In the genomic region with DNA sequence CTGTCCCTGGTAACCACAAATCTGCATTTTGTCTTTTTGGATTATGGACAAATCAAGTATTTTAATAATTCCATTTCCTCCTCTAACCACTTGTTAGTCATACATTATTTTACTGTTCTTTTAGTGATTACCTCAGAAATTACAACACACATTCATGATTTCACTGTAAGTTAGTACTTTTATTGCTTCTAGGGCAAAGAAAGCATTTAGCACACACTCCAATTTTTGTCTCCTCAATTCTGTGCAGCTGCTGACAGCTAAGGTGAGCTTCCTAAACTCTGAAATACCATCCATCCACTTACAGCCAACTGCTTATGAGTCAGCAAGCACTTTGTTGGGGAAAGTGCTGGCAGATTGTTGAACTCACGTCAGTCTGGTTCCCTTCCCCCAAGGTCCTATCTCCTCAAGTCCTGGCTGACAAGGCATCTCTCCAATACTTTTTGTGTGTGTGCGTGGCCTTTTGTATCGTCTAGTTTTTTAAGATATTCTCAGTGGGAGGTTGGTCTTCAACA, we compare ENCODE assay signal across 3 cellular contexts.
TF ChIP-seq lines count a peak whose summit lies in the region.

No MANE protein-coding gene starts in this region.

TF ChIP-seq in IMR-90, 13 proteins besides CTCF, POLR2A, EP300 and RAD21:
- TF ChIP-seq CEBPB (IDR thresholded peaks at IDR 0.05; ENCODE audit: low read depth, low read length) = peak; percentile 32; the same call in 1 of the 2 replicates
- 0 out of 2 replicates have a peak, but pooled peaks have one; percentile 14 for TF ChIP-seq FOS (IDR thresholded peaks at IDR 0.05; ENCODE audit: low read depth, low read length)
- no peak for TF ChIP-seq MXI1 (IDR thresholded peaks at IDR 0.05; ENCODE audit: borderline replicate concordance, low read depth, low read length)

TF ChIP-seq in K562, 482 proteins besides CTCF, POLR2A, EP300 and RAD21 (continues in another document):
- TF ChIP-seq MAFK (IDR thresholded peaks at IDR 0.05; ENCODE audit: low read length) = peak; percentile 50
- TF ChIP-seq FOXJ2 (tag; IDR thresholded peaks at IDR 0.05) = no peak
- TF ChIP-seq, protein P1, sequence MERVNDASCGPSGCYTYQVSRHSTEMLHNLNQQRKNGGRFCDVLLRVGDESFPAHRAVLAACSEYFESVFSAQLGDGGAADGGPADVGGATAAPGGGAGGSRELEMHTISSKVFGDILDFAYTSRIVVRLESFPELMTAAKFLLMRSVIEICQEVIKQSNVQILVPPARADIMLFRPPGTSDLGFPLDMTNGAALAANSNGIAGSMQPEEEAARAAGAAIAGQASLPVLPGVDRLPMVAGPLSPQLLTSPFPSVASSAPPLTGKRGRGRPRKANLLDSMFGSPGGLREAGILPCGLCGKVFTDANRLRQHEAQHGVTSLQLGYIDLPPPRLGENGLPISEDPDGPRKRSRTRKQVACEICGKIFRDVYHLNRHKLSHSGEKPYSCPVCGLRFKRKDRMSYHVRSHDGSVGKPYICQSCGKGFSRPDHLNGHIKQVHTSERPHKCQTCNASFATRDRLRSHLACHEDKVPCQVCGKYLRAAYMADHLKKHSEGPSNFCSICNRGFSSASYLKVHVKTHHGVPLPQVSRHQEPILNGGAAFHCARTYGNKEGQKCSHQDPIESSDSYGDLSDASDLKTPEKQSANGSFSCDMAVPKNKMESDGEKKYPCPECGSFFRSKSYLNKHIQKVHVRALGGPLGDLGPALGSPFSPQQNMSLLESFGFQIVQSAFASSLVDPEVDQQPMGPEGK (CRISPR knock-in tag; IDR thresholded peaks at IDR 0.05; ENCODE audit: borderline replicate concordance) = no peak
- TF ChIP-seq ZNF133 (CRISPR knock-in tag; IDR thresholded peaks at IDR 0.05) = no peak
- TF ChIP-seq SIN3A (IDR thresholded peaks at IDR 0.05; ENCODE audit: borderline replicate concordance in 2 of 2, control insufficient read depth in 1 of 2, low read depth in 2 of 2, low read length in 2 of 2) = no peak
- no peak for TF ChIP-seq ZNF143 (CRISPR knock-in tag; IDR thresholded peaks at IDR 0.05)
- TF ChIP-seq ZNF408 (CRISPR knock-in tag; IDR thresholded peaks at IDR 0.05; ENCODE audit: low read depth) = no peak
- TF ChIP-seq PHF21A (IDR thresholded peaks at IDR 0.05; ENCODE audit: borderline replicate concordance, low read depth) = no peak
- no peak for TF ChIP-seq BMI1 (IDR thresholded peaks at IDR 0.05; ENCODE audit: low read length)
- TF ChIP-seq RCOR1 (IDR thresholded peaks at IDR 0.05; ENCODE audit: borderline replicate concordance in 1 of 2, low read depth in 2 of 2, low read length in 2 of 2) = peak in 1 of 2 experiments; percentile 43; a peak in 1 of 4 replicates
- no peak for TF ChIP-seq CC2D1A (IDR thresholded peaks at IDR 0.05)
- TF ChIP-seq, protein P2, sequence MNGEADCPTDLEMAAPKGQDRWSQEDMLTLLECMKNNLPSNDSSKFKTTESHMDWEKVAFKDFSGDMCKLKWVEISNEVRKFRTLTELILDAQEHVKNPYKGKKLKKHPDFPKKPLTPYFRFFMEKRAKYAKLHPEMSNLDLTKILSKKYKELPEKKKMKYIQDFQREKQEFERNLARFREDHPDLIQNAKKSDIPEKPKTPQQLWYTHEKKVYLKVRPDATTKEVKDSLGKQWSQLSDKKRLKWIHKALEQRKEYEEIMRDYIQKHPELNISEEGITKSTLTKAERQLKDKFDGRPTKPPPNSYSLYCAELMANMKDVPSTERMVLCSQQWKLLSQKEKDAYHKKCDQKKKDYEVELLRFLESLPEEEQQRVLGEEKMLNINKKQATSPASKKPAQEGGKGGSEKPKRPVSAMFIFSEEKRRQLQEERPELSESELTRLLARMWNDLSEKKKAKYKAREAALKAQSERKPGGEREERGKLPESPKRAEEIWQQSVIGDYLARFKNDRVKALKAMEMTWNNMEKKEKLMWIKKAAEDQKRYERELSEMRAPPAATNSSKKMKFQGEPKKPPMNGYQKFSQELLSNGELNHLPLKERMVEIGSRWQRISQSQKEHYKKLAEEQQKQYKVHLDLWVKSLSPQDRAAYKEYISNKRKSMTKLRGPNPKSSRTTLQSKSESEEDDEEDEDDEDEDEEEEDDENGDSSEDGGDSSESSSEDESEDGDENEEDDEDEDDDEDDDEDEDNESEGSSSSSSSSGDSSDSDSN (IDR thresholded peaks at IDR 0.05; ENCODE audit: borderline replicate concordance in 1 of 2, low read depth in 2 of 2, low read length in 2 of 2) = 0 out of 4 replicates have a peak, but pooled peaks of 1 of the 2 experiments have one; percentile 23
- no peak for TF ChIP-seq NFIX (CRISPR knock-in tag; IDR thresholded peaks at IDR 0.05; ENCODE audit: low read depth)
- TF ChIP-seq ATF1 (CRISPR knock-in tag; IDR thresholded peaks at IDR 0.05) = no peak
- TF ChIP-seq ATF1 (tag; IDR thresholded peaks at IDR 0.05) = peak; percentile 76; the same call in 1 of the 2 replicates
- no peak for TF ChIP-seq ZKSCAN8 (CRISPR knock-in tag; IDR thresholded peaks at IDR 0.05)
- TF ChIP-seq RBM39 (optimal IDR thresholded peaks at IDR 0.05; ENCODE audit: low read depth, low read length) = no peak
- no peak for TF ChIP-seq PTBP1 (IDR thresholded peaks at IDR 0.05; ENCODE audit: low read depth, low read length)
- TF ChIP-seq NFE2 (IDR thresholded peaks at IDR 0.05; ENCODE audit: low read depth) = peak; percentile 78
- no peak for TF ChIP-seq TAF15 (IDR thresholded peaks at IDR 0.05; ENCODE audit: low read depth, low read length)
- no peak for TF ChIP-seq POLR2H (tag; IDR thresholded peaks at IDR 0.05; ENCODE audit: low read depth)
- peak; percentile 55; the same call in 1 of the 2 replicates for TF ChIP-seq CTBP1 (IDR thresholded peaks at IDR 0.05; ENCODE audit: borderline replicate concordance)
- TF ChIP-seq LEF1 (IDR thresholded peaks at IDR 0.05) = 0 out of 2 replicates have a peak, but pooled peaks have one; percentile 41
- no peak for TF ChIP-seq NR2C1 (IDR thresholded peaks at IDR 0.05)
- TF ChIP-seq NR2C1 (tag; IDR thresholded peaks at IDR 0.05) = no peak
- no peak for TF ChIP-seq ZNF583 (CRISPR knock-in tag; IDR thresholded peaks at IDR 0.05)
- 0 out of 2 replicates have a peak, but pooled peaks have one; percentile 79 for TF ChIP-seq BACH1 (tag; IDR thresholded peaks at IDR 0.05)
- TF ChIP-seq, protein P3, sequence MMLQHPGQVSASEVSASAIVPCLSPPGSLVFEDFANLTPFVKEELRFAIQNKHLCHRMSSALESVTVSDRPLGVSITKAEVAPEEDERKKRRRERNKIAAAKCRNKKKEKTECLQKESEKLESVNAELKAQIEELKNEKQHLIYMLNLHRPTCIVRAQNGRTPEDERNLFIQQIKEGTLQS (IDR thresholded peaks at IDR 0.05) = peak; percentile 79
- TF ChIP-seq, protein P3 (CRISPR knock-in tag; conservative IDR thresholded peaks at IDR 0.05) = no peak
- TF ChIP-seq, protein P4, sequence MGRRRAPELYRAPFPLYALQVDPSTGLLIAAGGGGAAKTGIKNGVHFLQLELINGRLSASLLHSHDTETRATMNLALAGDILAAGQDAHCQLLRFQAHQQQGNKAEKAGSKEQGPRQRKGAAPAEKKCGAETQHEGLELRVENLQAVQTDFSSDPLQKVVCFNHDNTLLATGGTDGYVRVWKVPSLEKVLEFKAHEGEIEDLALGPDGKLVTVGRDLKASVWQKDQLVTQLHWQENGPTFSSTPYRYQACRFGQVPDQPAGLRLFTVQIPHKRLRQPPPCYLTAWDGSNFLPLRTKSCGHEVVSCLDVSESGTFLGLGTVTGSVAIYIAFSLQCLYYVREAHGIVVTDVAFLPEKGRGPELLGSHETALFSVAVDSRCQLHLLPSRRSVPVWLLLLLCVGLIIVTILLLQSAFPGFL (CRISPR knock-in tag; IDR thresholded peaks at IDR 0.05) = no peak
- TF ChIP-seq BCL6 (CRISPR knock-in tag; IDR thresholded peaks at IDR 0.05) = no peak

TF ChIP-seq in HepG2, 621 proteins besides CTCF, POLR2A, EP300 and RAD21:
- TF ChIP-seq SRSF1 (optimal IDR thresholded peaks at IDR 0.05; ENCODE audit: low read depth, low read length) (no peak), KAT7 (CRISPR knock-in tag; IDR thresholded peaks at IDR 0.05; ENCODE audit: borderline replicate concordance) (no peak), IKZF4 (CRISPR knock-in tag; IDR thresholded peaks at IDR 0.05; ENCODE audit: borderline replicate concordance, low read depth, not compliant biosample characterization) (no peak), ZNF556 (CRISPR knock-in tag; IDR thresholded peaks at IDR 0.05; ENCODE audit: borderline replicate concordance) (no peak), YY1 (IDR thresholded peaks at IDR 0.05; ENCODE audit: insufficient read depth, insufficient replicate concordance, low read depth, low read length) (no peak), ZC3H4 (CRISPR knock-in tag; IDR thresholded peaks at IDR 0.05; ENCODE audit: borderline replicate concordance) (no peak)
- TF ChIP-seq, protein P5, sequence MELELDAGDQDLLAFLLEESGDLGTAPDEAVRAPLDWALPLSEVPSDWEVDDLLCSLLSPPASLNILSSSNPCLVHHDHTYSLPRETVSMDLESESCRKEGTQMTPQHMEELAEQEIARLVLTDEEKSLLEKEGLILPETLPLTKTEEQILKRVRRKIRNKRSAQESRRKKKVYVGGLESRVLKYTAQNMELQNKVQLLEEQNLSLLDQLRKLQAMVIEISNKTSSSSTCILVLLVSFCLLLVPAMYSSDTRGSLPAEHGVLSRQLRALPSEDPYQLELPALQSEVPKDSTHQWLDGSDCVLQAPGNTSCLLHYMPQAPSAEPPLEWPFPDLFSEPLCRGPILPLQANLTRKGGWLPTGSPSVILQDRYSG (CRISPR knock-in tag; IDR thresholded peaks at IDR 0.05) = no peak
- TF ChIP-seq, protein P6, sequence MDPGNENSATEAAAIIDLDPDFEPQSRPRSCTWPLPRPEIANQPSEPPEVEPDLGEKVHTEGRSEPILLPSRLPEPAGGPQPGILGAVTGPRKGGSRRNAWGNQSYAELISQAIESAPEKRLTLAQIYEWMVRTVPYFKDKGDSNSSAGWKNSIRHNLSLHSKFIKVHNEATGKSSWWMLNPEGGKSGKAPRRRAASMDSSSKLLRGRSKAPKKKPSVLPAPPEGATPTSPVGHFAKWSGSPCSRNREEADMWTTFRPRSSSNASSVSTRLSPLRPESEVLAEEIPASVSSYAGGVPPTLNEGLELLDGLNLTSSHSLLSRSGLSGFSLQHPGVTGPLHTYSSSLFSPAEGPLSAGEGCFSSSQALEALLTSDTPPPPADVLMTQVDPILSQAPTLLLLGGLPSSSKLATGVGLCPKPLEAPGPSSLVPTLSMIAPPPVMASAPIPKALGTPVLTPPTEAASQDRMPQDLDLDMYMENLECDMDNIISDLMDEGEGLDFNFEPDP (CRISPR knock-in tag; conservative IDR thresholded peaks at IDR 0.05) = no peak
- TF ChIP-seq, protein P7, sequence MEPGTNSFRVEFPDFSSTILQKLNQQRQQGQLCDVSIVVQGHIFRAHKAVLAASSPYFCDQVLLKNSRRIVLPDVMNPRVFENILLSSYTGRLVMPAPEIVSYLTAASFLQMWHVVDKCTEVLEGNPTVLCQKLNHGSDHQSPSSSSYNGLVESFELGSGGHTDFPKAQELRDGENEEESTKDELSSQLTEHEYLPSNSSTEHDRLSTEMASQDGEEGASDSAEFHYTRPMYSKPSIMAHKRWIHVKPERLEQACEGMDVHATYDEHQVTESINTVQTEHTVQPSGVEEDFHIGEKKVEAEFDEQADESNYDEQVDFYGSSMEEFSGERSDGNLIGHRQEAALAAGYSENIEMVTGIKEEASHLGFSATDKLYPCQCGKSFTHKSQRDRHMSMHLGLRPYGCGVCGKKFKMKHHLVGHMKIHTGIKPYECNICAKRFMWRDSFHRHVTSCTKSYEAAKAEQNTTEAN (CRISPR knock-in tag; conservative IDR thresholded peaks at IDR 0.05) = no peak
- TF ChIP-seq, protein P8, sequence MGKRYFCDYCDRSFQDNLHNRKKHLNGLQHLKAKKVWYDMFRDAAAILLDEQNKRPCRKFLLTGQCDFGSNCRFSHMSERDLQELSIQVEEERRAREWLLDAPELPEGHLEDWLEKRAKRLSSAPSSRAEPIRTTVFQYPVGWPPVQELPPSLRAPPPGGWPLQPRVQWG (CRISPR knock-in tag; IDR thresholded peaks at IDR 0.05; ENCODE audit: borderline replicate concordance, low read depth) = no peak
